Comparison of ENCODE assay signal across 16 cellular contexts in the genomic region with DNA sequence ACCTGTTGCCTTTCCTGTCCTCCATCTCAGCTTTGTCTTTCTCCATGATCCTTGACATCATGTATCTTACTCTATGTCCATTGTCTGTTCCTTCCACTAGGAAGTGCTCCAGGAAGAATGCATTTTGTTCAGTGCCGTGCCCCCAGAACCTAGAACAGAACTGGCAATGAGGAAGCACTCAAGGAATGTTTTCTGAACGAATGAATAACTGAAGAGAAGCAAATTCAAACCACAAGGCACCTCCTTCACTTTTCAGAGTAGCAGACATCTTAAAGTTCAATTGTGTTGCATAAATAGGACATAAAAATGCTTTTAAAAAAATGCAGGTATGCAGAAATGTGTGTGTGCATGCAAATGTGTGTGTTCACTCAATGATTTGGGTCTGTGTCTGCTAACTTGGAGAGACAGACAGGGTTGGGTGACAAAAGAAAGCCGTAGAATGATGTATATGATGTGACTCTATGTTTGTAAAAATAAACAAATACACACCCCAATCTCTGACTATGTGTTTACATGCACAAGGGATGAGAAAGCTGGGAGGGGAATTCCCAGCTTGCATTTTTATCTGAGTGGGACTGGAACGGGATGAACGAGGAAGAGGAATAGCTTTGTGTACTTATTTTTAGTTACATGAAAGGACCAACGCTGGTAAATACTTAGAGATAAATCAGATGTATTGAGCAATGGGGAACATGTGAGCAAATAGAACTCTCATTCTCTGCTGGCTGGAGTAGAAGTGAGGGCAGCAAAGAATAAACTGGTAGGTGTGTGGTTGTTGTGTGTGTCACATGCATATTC.
DNase-seq lines count a peak whose midpoint lies in the region; ATAC-seq and TF ChIP-seq lines count a peak whose summit lies in the region.
"Had no signal": no experiment of that assay in that cellular context is flagged by ENCODE, and none has a peak within 500 bp of the region (broad histone marks: within the 10 kb centered on the region; RNA-seq: fewer than 3 reads in every experiment).

No MANE protein-coding gene starts in this region.

- no peak overlapping the region for H3K4me2 ChIP-seq in Karpas-422 (ENCODE audit: low read depth, low read length, poor library complexity, severe bottlenecking)

- no peaks in the 10 kb centered on the region for H3K27me3 Mint-ChIP-seq in activated naive CD8-positive, alpha-beta T cell treated with anti-CD3 and anti-CD28 coated beads for 36 hours

- TF ChIP-seq CTCF in astrocyte of the spinal cord (IDR thresholded peaks at IDR 0.05; ENCODE audit: low read depth, low read length) (no peak), foreskin keratinocyte (conservative IDR thresholded peaks at IDR 0.05) (no peak)

- no peaks in the 10 kb centered on the region for H3K36me3 Mint-ChIP-seq in activated naive CD8-positive, alpha-beta T cell treated with anti-CD3 and anti-CD28 coated beads for 36 hours

- H3K9me3 Mint-ChIP-seq in activated naive CD8-positive, alpha-beta T cell treated with anti-CD3 and anti-CD28 coated beads for 36 hours = no peaks in the 10 kb centered on the region
- H3K9me3 Mint-ChIP-seq: activated CD8-positive, alpha-beta T cell treated with anti-CD3 and anti-CD28 coated beads for 36 hours had no signal

- H3K27me3 ChIP-seq in foreskin keratinocyte (no peaks in the 10 kb centered on the region), Karpas-422 (ENCODE audit: low read length) (no peaks in the 10 kb centered on the region)
- H3K27me3 ChIP-seq: transverse colon had no signal

- no peak overlapping the region for H3K4me3 Mint-ChIP-seq in activated naive CD8-positive, alpha-beta T cell treated with anti-CD3 and anti-CD28 coated beads for 36 hours
- H3K4me3 Mint-ChIP-seq: activated CD8-positive, alpha-beta T cell treated with anti-CD3 and anti-CD28 coated beads for 36 hours had no signal

- H4K20me1 ChIP-seq in Karpas-422 (ENCODE audit: insufficient read depth, low read depth, low read length) = no peaks in the 10 kb centered on the region

- ATAC-seq in left ventricle myocardium superior (peak; percentile 14), left cardiac atrium (no peak), foreskin keratinocyte (peak; percentile 86)
- ATAC-seq: activated CD8-positive, alpha-beta T cell treated with anti-CD3 and anti-CD28 coated beads for 36 hours; left lobe of liver had no signal

- H3K4me1 ChIP-seq in foreskin keratinocyte (no peaks in the 10 kb centered on the region), Karpas-422 (ENCODE audit: low read length) (no peaks in the 10 kb centered on the region)
- H3K4me1 ChIP-seq: transverse colon had no signal

- no peak overlapping the region for H3K9ac ChIP-seq in Karpas-422 (ENCODE audit: low read length)

- no peaks in the 10 kb centered on the region for H3K9me2 ChIP-seq in Karpas-422 (replicated peaks; ENCODE audit: insufficient read depth, low read length)

- DNase-seq in left ventricle myocardium superior (no peak), left cardiac atrium (no peak), astrocyte of the spinal cord (ENCODE audit: low read depth, low spot score) (peak; percentile 36), foreskin keratinocyte (peak; percentile 82 to 83), COR-L47 (lab: John Stamatoyannopoulos, UW) (no peak), HK-2 (ENCODE audit: unreplicated experiment) (no peak), Karpas-422 (no peak)
- no peak for DNase-seq in activated naive CD8-positive, alpha-beta T cell treated with anti-CD3 and anti-CD28 coated beads for 36 hours
- DNase-seq: activated CD8-positive, alpha-beta T cell treated with anti-CD3 and anti-CD28 coated beads for 36 hours; activated naive CD4-positive, alpha-beta T cell; DMS79; NCI-H446; stimulated activated CD4-positive, alpha-beta T cell treated with anti-CD3 and anti-CD28 coated beads, Interleukin-12 subunit alpha, Interleukin-12 subunit beta, amount 100 ng/mL, for 4 hours; transverse colon had no signal

- H3K4me3 ChIP-seq in astrocyte of the spinal cord (ENCODE audit: low read depth, low read length) (no peak overlapping the region), Karpas-422 (ENCODE audit: low read length) (no peak overlapping the region)
- H3K4me3 ChIP-seq: HAP-1, transverse colon had no signal

- no peaks in the 10 kb centered on the region for H3K9me3 ChIP-seq in Karpas-422 (ENCODE audit: low read length)
- H3K9me3 ChIP-seq: HAP-1, transverse colon had no signal

- intact Hi-C loops in left ventricle myocardium superior (cut with micrococcal nuclease) = no loop called here
- intact Hi-C loops in left cardiac atrium (cut with DNase I) = no loop called here

- peak overlapping the region; percentile 27 for H3K27ac ChIP-seq in foreskin keratinocyte
- no peak overlapping the region for H3K27ac ChIP-seq in Karpas-422 (ENCODE audit: low read length)
- H3K27ac ChIP-seq: transverse colon had no signal

- H3K36me3 ChIP-seq in Karpas-422 (ENCODE audit: insufficient read depth, low read length) = no peaks in the 10 kb centered on the region
- H3K36me3 ChIP-seq: HAP-1, transverse colon had no signal

- H2AFZ ChIP-seq in Karpas-422 (ENCODE audit: low read length) = no peak overlapping the region

- H3K79me2 ChIP-seq in Karpas-422 (ENCODE audit: low read length) = no peaks in the 10 kb centered on the region

- no peak overlapping the region for H3K27ac Mint-ChIP-seq in activated naive CD8-positive, alpha-beta T cell treated with anti-CD3 and anti-CD28 coated beads for 36 hours
- H3K27ac Mint-ChIP-seq: activated CD8-positive, alpha-beta T cell treated with anti-CD3 and anti-CD28 coated beads for 36 hours had no signal

- in situ Hi-C loops in astrocyte of the spinal cord (cut with HindIII; ENCODE audit: low sequenced_read_pairs) = no loop called here

- H3K4me1 Mint-ChIP-seq in activated naive CD8-positive, alpha-beta T cell treated with anti-CD3 and anti-CD28 coated beads for 36 hours = peaks cover 11% of the 10 kb centered on the region

Comparison
In these comparisons a context has a peak if more than half of its experiments do, and no peak if none do; other contexts are left out.
1. ATAC-seq: peak in left ventricle myocardium superior (single experiment) and foreskin keratinocyte (single experiment); none in left cardiac atrium (0 of 2).
2. DNase-seq: peak in astrocyte of the spinal cord (single experiment) and foreskin keratinocyte (2 of 2); none in left ventricle myocardium superior (single experiment), left cardiac atrium (single experiment), COR-L47 (single experiment), HK-2 (single experiment), activated naive CD8-positive, alpha-beta T cell treated with anti-CD3 and anti-CD28 coated beads for 36 hours (single experiment) and Karpas-422 (single experiment).